ENCODE assay signal across 21 cellular contexts in the genomic region with DNA sequence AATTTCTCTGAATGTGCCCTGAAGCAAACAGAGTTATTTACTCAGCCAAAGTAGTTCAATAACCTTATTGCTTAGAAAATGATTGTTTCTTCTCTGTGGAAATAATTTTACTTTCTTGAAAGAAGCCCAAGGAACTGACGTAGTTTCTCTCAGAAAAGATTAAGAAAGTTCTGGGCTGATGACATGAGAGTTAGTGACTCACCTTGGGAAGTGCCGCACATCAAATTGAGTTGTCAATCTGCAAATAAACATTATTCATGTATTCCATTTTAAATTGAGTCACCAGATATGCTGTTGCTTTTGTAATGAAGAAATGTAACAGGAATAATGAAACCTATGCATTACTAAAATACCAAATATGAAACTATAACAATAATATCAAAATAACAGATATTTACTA.
A peak's percentile ranks its signal among the peaks of the same experiment; 100 is the strongest.
DNase-seq lines count a peak whose midpoint lies in the region; ATAC-seq, FAIRE-seq and TF ChIP-seq lines count a peak whose summit lies in the region.
"Had no signal": no experiment of that assay in that cellular context is flagged by ENCODE, and none has a peak within 500 bp of the region (broad histone marks: within the 10 kb centered on the region; RNA-seq: fewer than 3 reads in every experiment).

No MANE protein-coding gene starts in this region.

- H3K4me1 ChIP-seq in astrocyte (ENCODE audit: insufficient read depth, low read length) (peaks cover 13% of the 10 kb centered on the region), smooth muscle cell (ENCODE audit: low read depth) (no peaks in the 10 kb centered on the region), GM23338 (ENCODE audit: insufficient read depth) (no peaks in the 10 kb centered on the region)
- H3K4me1 ChIP-seq: Caco-2 had no signal

- 72% methylated on average over 2 of the region's 2 CpGs for WGBS in smooth muscle cell (ENCODE audit: low lambda C conversion rate)

- peak overlapping the region; percentile 100 for H3K27ac Mint-ChIP-seq in astrocyte (ENCODE audit: unreplicated experiment)
- H3K27ac Mint-ChIP-seq in GM23338: no peak overlapping the region
- H3K27ac Mint-ChIP-seq: B cell; CD4-positive, CD25-positive, alpha-beta regulatory T cell had no signal

- no peaks in the 10 kb centered on the region for H3K36me3 ChIP-seq in astrocyte (ENCODE audit: insufficient read depth, low read length)
- H3K36me3 ChIP-seq in smooth muscle cell (ENCODE audit: low read depth): no peaks in the 10 kb centered on the region
- no peaks in the 10 kb centered on the region for H3K36me3 ChIP-seq in GM23338 (ENCODE audit: insufficient read depth)

- no peaks in the 10 kb centered on the region for H3F3A ChIP-seq in smooth muscle cell (ENCODE audit: low read depth)
- no peaks in the 10 kb centered on the region for H3F3A ChIP-seq in GM23338 (replicated peaks; ENCODE audit: low read depth)

- no peaks in the 10 kb centered on the region for H3K79me2 ChIP-seq in astrocyte (ENCODE audit: insufficient read depth, low read length)
- H3K79me2 ChIP-seq in smooth muscle cell (ENCODE audit: low read depth): no peaks in the 10 kb centered on the region
- no peaks in the 10 kb centered on the region for H3K79me2 ChIP-seq in GM23338 (replicated peaks; ENCODE audit: insufficient read depth)

- H4K20me1 ChIP-seq in astrocyte (ENCODE audit: insufficient read depth, low read length) (no peaks in the 10 kb centered on the region), smooth muscle cell (ENCODE audit: low read depth) (no peaks in the 10 kb centered on the region), GM23338 (replicated peaks; ENCODE audit: insufficient read depth) (no peaks in the 10 kb centered on the region)

- H2AFZ ChIP-seq in astrocyte (ENCODE audit: low read depth, low read length) (no peak overlapping the region), smooth muscle cell (ENCODE audit: low read depth) (no peak overlapping the region), GM23338 (no peak overlapping the region)

- H3K4me1 Mint-ChIP-seq in astrocyte (ENCODE audit: low read depth, unreplicated experiment) (peaks cover 30% of the 10 kb centered on the region), GM23338 (no peaks in the 10 kb centered on the region)
- H3K4me1 Mint-ChIP-seq: B cell; CD4-positive, CD25-positive, alpha-beta regulatory T cell had no signal

- H3K9me3 ChIP-seq in astrocyte (ENCODE audit: insufficient read depth, low read depth, low read length) (no peaks in the 10 kb centered on the region), smooth muscle cell (replicated peaks; ENCODE audit: low read depth) (no peaks in the 10 kb centered on the region)
- H3K9me3 ChIP-seq: Caco-2 had no signal

- no peak for FAIRE-seq in astrocyte (lab: Jason Lieb, UNC)
- FAIRE-seq: GM12878, H1 had no signal

- H3K36me3 Mint-ChIP-seq in astrocyte (ENCODE audit: low read depth, unreplicated experiment) (no peaks in the 10 kb centered on the region), GM23338 (ENCODE audit: low read depth) (no peaks in the 10 kb centered on the region; the same call in 2 of the 3 replicates)
- H3K36me3 Mint-ChIP-seq: CD4-positive, CD25-positive, alpha-beta regulatory T cell had no signal

- H3K4me3 ChIP-seq in astrocyte (ENCODE audit: insufficient read depth, low read depth, low read length) (no peak overlapping the region), fibroblast of pulmonary artery (replicated peaks; ENCODE audit: low read depth, low read length) (no peak overlapping the region), smooth muscle cell (no peak overlapping the region), GM23338 (no peak overlapping the region)
- H3K4me3 ChIP-seq: GM12878, SK-N-MC had no signal

- H3K4me2 ChIP-seq in astrocyte (ENCODE audit: low read length) (no peak overlapping the region), smooth muscle cell (no peak overlapping the region), GM23338 (no peak overlapping the region)

- H3K9me2 ChIP-seq in GM23338 (ENCODE audit: insufficient read depth): 0 out of 2 replicates have a peak, but pooled peaks cover 9% of the 10 kb centered on the region

- H3K4me3 Mint-ChIP-seq in astrocyte (ENCODE audit: unreplicated experiment): no peak overlapping the region
- H3K4me3 Mint-ChIP-seq in GM23338: no peak overlapping the region
- H3K4me3 Mint-ChIP-seq: B cell; CD4-positive, CD25-positive, alpha-beta regulatory T cell had no signal

- H3K27me3 Mint-ChIP-seq in astrocyte (ENCODE audit: low read depth, unreplicated experiment) (no peaks in the 10 kb centered on the region), GM23338 (ENCODE audit: insufficient read depth, low read depth, poor library complexity) (peaks cover 2% of the 10 kb centered on the region)
- H3K27me3 Mint-ChIP-seq: B cell; CD4-positive, CD25-positive, alpha-beta regulatory T cell had no signal

- DNase-seq in GM04504 (ENCODE audit: low read depth) (peak; percentile 55), astrocyte (ENCODE audit: low read depth) (peak; percentile 80), fibroblast of pulmonary artery (ENCODE audit: low read depth) (peak; percentile 25), smooth muscle cell (lab: John Stamatoyannopoulos, UW; ENCODE audit: unreplicated experiment) (no peak), cortex of kidney (lab: John Stamatoyannopoulos, UW) (no peak), GM23338 (ENCODE audit: low spot score) (no peak)
- DNase-seq: ACHN; Caco-2; CD4-positive, CD25-positive, alpha-beta regulatory T cell; DMS53; KBM-7; NCI-H1048; NCI-H146; NCI-H2081; NCI-H510A treated with DMSO at 0.1 percent for 48 hours; NCI-H82 had no signal

- ATAC-seq in GM21528 (IDR thresholded peaks at IDR 0.05; ENCODE audit: low FRiP score, unreplicated experiment) (no peak), GM23338 (no peak)
- ATAC-seq: GM12878 had no signal

- peak overlapping the region; percentile 81 for H3K27ac ChIP-seq in astrocyte (ENCODE audit: low read depth, low read length)
- peak overlapping the region; percentile 46 for H3K27ac ChIP-seq in smooth muscle cell (ENCODE audit: low read depth)
- H3K27ac ChIP-seq in GM23338 (ENCODE audit: low read depth): no peak overlapping the region
- H3K27ac ChIP-seq: SK-N-MC had no signal

- H3K9me3 Mint-ChIP-seq in astrocyte (ENCODE audit: unreplicated experiment): peaks cover 2% of the 10 kb centered on the region
- H3K9me3 Mint-ChIP-seq in GM23338: peaks cover 33% of the 10 kb centered on the region

- TF ChIP-seq CTCF in astrocyte (IDR thresholded peaks at IDR 0.05; ENCODE audit: insufficient read depth, low read depth, low read length) (no peak), fibroblast of pulmonary artery (IDR thresholded peaks at IDR 0.05; ENCODE audit: low read length, missing control alignments) (no peak), smooth muscle cell (IDR thresholded peaks at IDR 0.05; ENCODE audit: borderline replicate concordance, insufficient read depth, poor library complexity, severe bottlenecking) (no peak), GM23338 (conservative IDR thresholded peaks at IDR 0.05; ENCODE audit: low read depth in 2 of 2) (no peak)

- no peaks in the 10 kb centered on the region for H3K27me3 ChIP-seq in astrocyte (ENCODE audit: insufficient read depth, low read length)
- H3K27me3 ChIP-seq in smooth muscle cell (ENCODE audit: low read depth): no peaks in the 10 kb centered on the region
- H3K27me3 ChIP-seq in GM23338 (ENCODE audit: insufficient read depth): no peaks in the 10 kb centered on the region

- H3K9ac ChIP-seq in astrocyte (ENCODE audit: low read length) (no peak overlapping the region), smooth muscle cell (ENCODE audit: low read depth) (no peak overlapping the region)

TF ChIP-seq in GM23338, 12 proteins besides CTCF, POLR2A, EP300 and RAD21 (continues in another document):
- TF ChIP-seq POLR2AphosphoS5 (IDR thresholded peaks at IDR 0.05; ENCODE audit: low read depth): no peak
- TF ChIP-seq, protein P1, sequence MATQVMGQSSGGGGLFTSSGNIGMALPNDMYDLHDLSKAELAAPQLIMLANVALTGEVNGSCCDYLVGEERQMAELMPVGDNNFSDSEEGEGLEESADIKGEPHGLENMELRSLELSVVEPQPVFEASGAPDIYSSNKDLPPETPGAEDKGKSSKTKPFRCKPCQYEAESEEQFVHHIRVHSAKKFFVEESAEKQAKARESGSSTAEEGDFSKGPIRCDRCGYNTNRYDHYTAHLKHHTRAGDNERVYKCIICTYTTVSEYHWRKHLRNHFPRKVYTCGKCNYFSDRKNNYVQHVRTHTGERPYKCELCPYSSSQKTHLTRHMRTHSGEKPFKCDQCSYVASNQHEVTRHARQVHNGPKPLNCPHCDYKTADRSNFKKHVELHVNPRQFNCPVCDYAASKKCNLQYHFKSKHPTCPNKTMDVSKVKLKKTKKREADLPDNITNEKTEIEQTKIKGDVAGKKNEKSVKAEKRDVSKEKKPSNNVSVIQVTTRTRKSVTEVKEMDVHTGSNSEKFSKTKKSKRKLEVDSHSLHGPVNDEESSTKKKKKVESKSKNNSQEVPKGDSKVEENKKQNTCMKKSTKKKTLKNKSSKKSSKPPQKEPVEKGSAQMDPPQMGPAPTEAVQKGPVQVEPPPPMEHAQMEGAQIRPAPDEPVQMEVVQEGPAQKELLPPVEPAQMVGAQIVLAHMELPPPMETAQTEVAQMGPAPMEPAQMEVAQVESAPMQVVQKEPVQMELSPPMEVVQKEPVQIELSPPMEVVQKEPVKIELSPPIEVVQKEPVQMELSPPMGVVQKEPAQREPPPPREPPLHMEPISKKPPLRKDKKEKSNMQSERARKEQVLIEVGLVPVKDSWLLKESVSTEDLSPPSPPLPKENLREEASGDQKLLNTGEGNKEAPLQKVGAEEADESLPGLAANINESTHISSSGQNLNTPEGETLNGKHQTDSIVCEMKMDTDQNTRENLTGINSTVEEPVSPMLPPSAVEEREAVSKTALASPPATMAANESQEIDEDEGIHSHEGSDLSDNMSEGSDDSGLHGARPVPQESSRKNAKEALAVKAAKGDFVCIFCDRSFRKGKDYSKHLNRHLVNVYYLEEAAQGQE (IDR thresholded peaks at IDR 0.05; ENCODE audit: unreplicated experiment): no peak
- no peak for TF ChIP-seq CREB1 (CRISPR knock-in tag; IDR thresholded peaks at IDR 0.05; ENCODE audit: low read depth)
- no peak for TF ChIP-seq EZH2 (IDR thresholded peaks at IDR 0.05; ENCODE audit: low read depth, unreplicated experiment)
- TF ChIP-seq NANOG (IDR thresholded peaks at IDR 0.05; ENCODE audit: borderline replicate concordance): no peak
- TF ChIP-seq ZNF331 (CRISPR knock-in tag; IDR thresholded peaks at IDR 0.05; ENCODE audit: low read depth): no peak

Comparison
In these comparisons a context has a peak if more than half of its experiments do, and no peak if none do; other contexts are left out.
1. DNase-seq: peak in GM04504 (single experiment), astrocyte (single experiment) and fibroblast of pulmonary artery (single experiment); none in smooth muscle cell (single experiment), cortex of kidney (single experiment) and GM23338 (single experiment).